28 cellular contexts compared by ENCODE assay signal in the genomic region with DNA sequence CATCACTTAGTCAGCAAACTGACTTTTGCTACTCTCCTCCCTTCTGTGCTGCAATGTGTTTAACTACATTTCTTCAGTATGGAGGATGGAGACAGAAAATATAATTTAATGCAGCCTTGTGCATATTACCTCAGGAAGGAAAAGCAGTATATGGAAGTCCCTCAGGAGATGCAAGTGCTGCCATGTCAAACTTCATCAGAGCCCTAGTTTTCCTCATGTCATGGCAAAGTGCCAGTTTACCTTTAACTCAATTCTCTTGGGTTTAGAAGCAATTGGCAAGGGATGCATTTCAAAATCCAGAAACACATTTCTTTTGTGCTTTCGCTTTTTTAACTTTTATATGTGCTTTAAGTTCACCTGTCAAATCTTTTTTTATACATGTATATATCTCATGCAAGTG.
"Had no signal": no experiment of that assay in that cellular context is flagged by ENCODE, and none has a peak within 500 bp of the region (broad histone marks: within the 10 kb centered on the region; RNA-seq: fewer than 3 reads in every experiment).

No MANE protein-coding gene starts in this region.

- FAIRE-seq: colon, endometrium, endothelial cell of umbilical vein, frontal cortex had no signal

- H3K27ac ChIP-seq: colonic mucosa, coronary artery, dorsolateral prefrontal cortex, epithelial cell of prostate, esophagus muscularis mucosa, esophagus squamous epithelium, foreskin keratinocyte, gastrocnemius medialis, gastroesophageal sphincter, heart left ventricle, heart right ventricle had no signal

- H3K27me3 ChIP-seq: colonic mucosa, esophagus muscularis mucosa, esophagus squamous epithelium, foreskin keratinocyte, gastrocnemius medialis, gastroesophageal sphincter, heart left ventricle, heart right ventricle had no signal

- ATAC-seq: effector memory CD8-positive, alpha-beta T cell; esophagus mucosa; foreskin keratinocyte; gastrocnemius medialis; gastroesophageal sphincter; heart left ventricle; heart right ventricle had no signal

- H3K36me3 ChIP-seq: colonic mucosa, esophagus muscularis mucosa, esophagus squamous epithelium, gastrocnemius medialis, gastroesophageal sphincter, heart left ventricle, heart right ventricle had no signal

- H3K9me3 ChIP-seq: colonic mucosa, esophagus muscularis mucosa, esophagus squamous epithelium, gastrocnemius medialis had no signal

- H3K4me3 ChIP-seq: colonic mucosa, coronary artery, dorsolateral prefrontal cortex, esophagus muscularis mucosa, esophagus squamous epithelium, gastrocnemius medialis, gastroesophageal sphincter, heart left ventricle, heart right ventricle had no signal

- DNase-seq: colonic mucosa; cortex of kidney; dermis blood vessel endothelial cell; dorsolateral prefrontal cortex; effector CD4-positive, alpha-beta T cell; effector CD8-positive, alpha-beta T cell; effector memory CD4-positive, alpha-beta T cell; effector memory CD8-positive, alpha-beta T cell; endodermal cell; erythroblast; esophagus squamous epithelium; foreskin fibroblast; foreskin keratinocyte; foreskin melanocyte; gastrocnemius medialis; glutamatergic neuron; head of caudate nucleus; heart left ventricle; heart right ventricle had no signal
